ENCODE assay signal across 14 cellular contexts in the genomic region with DNA sequence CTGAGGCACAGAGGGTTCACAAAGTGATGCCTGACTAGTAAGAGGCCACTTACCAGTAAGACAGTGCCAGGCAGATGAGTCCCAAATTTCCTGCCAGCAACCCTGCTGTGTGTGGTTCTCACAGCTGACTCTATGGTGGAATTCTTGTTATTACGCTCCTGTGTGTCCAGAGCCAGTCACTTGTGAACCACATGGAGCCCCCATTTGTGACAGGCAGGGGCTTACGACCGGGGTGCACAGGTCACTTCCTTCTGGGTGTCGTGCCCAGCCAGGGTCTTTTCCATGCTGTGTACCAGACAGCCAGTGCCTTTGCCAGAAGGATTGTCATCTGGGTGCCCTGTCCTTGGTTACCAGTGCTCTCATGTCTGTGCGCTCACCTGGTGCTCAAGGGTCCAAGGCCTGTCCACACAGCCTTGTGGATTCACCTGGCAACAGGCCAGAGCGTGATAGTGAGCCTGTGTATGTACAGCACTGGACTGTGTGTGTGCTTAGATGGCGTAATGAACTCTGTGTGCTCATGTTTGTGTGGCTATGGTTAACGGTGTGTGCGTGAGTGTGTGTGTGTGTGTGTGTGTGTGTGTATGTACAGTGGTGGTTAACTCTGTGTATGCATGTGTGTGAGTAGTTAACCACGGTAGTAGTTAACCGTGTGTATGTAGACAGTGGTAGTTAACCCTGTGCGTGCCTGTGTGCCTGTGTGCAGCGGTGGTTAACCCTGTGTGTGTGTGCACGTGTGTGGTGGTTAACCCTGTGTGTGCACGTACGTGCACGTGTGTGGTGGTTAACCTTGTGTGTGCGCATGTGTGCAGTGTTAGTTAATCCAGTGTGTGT. TPM values are rescaled to one million over a fixed set of nuclear protein-coding genes. Genes with fewer than 3 reads are reported as not detected.
A peak's percentile ranks its signal among the peaks of the same experiment; 100 is the strongest.
DNase-seq lines count a peak whose midpoint lies in the region; ATAC-seq, FAIRE-seq and TF ChIP-seq lines count a peak whose summit lies in the region.
"Had no signal": no experiment of that assay in that cellular context is flagged by ENCODE, and none has a peak within 500 bp of the region (broad histone marks: within the 10 kb centered on the region; RNA-seq: fewer than 3 reads in every experiment).

No MANE protein-coding gene starts in this region.

- no peaks in the 10 kb centered on the region for H3K4me1 ChIP-seq in CD4-positive, CD25-positive, alpha-beta regulatory T cell (ENCODE audit: control insufficient read depth, insufficient read depth, low read length, poor library complexity, severe bottlenecking)
- H3K4me1 ChIP-seq in liver (ENCODE audit: control insufficient read depth in 4 of 4, insufficient read depth in 4 of 4, low read length in 3 of 4): peaks cover 0 to 40% (median 14%) of the 10 kb centered on the region in 4 donors

- TF ChIP-seq CTCF in bronchial epithelial cell (IDR thresholded peaks at IDR 0.05; ENCODE audit: insufficient read depth, low read length, severe bottlenecking): no peak
- no peak for TF ChIP-seq CTCF in liver (IDR thresholded peaks at IDR 0.05; ENCODE audit: low read depth, low read length, missing input control)

- H3K36me3 ChIP-seq in CD4-positive, CD25-positive, alpha-beta regulatory T cell (ENCODE audit: control insufficient read depth, insufficient read depth, low read length): no peaks in the 10 kb centered on the region
- H3K36me3 ChIP-seq in bronchial epithelial cell (ENCODE audit: control insufficient read depth, insufficient read depth, low read length) (no peaks in the 10 kb centered on the region), liver (ENCODE audit: control insufficient read depth in 4 of 4, insufficient read depth in 3 of 4, low read depth in 1 of 4, low read length in 3 of 4) (peaks cover 0 to 3% (median 0%) of the 10 kb centered on the region in 4 donors)

- 37% methylated on average over 18 of the region's 18 CpGs for WGBS in liver

- H3K4me1 Mint-ChIP-seq in CD4-positive, CD25-positive, alpha-beta regulatory T cell: peaks cover 0 to 12% (median 3%) of the 10 kb centered on the region in 4 donors

- H3K4me3 Mint-ChIP-seq in CD4-positive, CD25-positive, alpha-beta regulatory T cell: no peak overlapping the region
- H3K4me3 Mint-ChIP-seq: mesothelial cell of epicardium had no signal

- no peak overlapping the region for H3K4me3 ChIP-seq in CD4-positive, CD25-positive, alpha-beta regulatory T cell (ENCODE audit: low read depth, low read length)
- no peak overlapping the region for H3K4me3 ChIP-seq in bronchial epithelial cell (ENCODE audit: low read depth, low read length)
- peak overlapping the region; percentile 38 to 57 (median 56) for H3K4me3 ChIP-seq in liver (ENCODE audit: low read depth in 1 of 3, low read length in 3 of 3)
- H3K4me3 ChIP-seq: spleen had no signal

- H3K27ac ChIP-seq in CD4-positive, CD25-positive, alpha-beta regulatory T cell (ENCODE audit: insufficient read depth, low read length, poor library complexity, severe bottlenecking): no peak overlapping the region
- H3K27ac ChIP-seq in liver (ENCODE audit: low read depth in 1 of 2, low read length in 2 of 2): peak overlapping the region; percentile 90 to 93
- H3K27ac ChIP-seq: foreskin keratinocyte, spleen had no signal

- peaks cover 18% of the 10 kb centered on the region for H3K36me3 Mint-ChIP-seq in CD4-positive, CD25-positive, alpha-beta regulatory T cell

- TF ChIP-seq RAD21 in liver (IDR thresholded peaks at IDR 0.05): peak; percentile 18 to 71

- no peaks in the 10 kb centered on the region for H3K27me3 ChIP-seq in CD4-positive, CD25-positive, alpha-beta regulatory T cell (ENCODE audit: control insufficient read depth, insufficient read depth, low read length)
- no peaks in the 10 kb centered on the region for H3K27me3 ChIP-seq in bronchial epithelial cell (ENCODE audit: control insufficient read depth, insufficient read depth, low read length)
- no peaks in the 10 kb centered on the region for H3K27me3 ChIP-seq in liver (ENCODE audit: control insufficient read depth in 4 of 4, insufficient read depth in 4 of 4, low read length in 3 of 4)
- H3K27me3 ChIP-seq: foreskin keratinocyte, spleen had no signal

- FAIRE-seq in bronchial epithelial cell (lab: Jason Lieb, UNC): peak; percentile 99
- FAIRE-seq: H54 had no signal

- ATAC-seq in CD4-positive, CD25-positive, alpha-beta regulatory T cell (ENCODE audit: low read depth in 2 of 2): no peak
- ATAC-seq in GM21423 (IDR thresholded peaks at IDR 0.05; ENCODE audit: unreplicated experiment): no peak
- ATAC-seq: foreskin keratinocyte had no signal

- H3K9me3 ChIP-seq in CD4-positive, CD25-positive, alpha-beta regulatory T cell (ENCODE audit: control insufficient read depth in 2 of 2, low read length in 2 of 2): no peaks in the 10 kb centered on the region
- H3K9me3 ChIP-seq in liver (ENCODE audit: control insufficient read depth in 4 of 4, low read length in 3 of 4): no peaks in the 10 kb centered on the region
- H3K9me3 ChIP-seq: spleen had no signal

- peak overlapping the region; percentile 36 to 78 for H3K9ac ChIP-seq in liver (ENCODE audit: low read depth in 1 of 2, low read length in 2 of 2)

- no peaks in the 10 kb centered on the region for H3K27me3 Mint-ChIP-seq in CD4-positive, CD25-positive, alpha-beta regulatory T cell

- H3K9me3 Mint-ChIP-seq in CD4-positive, CD25-positive, alpha-beta regulatory T cell: peaks cover 0 to 4% (median 0%) of the 10 kb centered on the region in 7 donors

- H3K27ac Mint-ChIP-seq in CD4-positive, CD25-positive, alpha-beta regulatory T cell: peak overlapping the region in 2 of 3 donors; percentile 64 to 76
- H3K27ac Mint-ChIP-seq: mesothelial cell of epicardium had no signal

- DNase-seq in CD4-positive, CD25-positive, alpha-beta regulatory T cell: no peak
- peak; percentile 71 for DNase-seq in HuH-7 (ENCODE audit: low spot score)
- no peak for DNase-seq in bronchial epithelial cell (ENCODE audit: low read depth)
- DNase-seq in NCI-H1105 (lab: John Stamatoyannopoulos, UW): no peak
- DNase-seq in SKM-1 (lab: John Stamatoyannopoulos, UW; ENCODE audit: unreplicated experiment): no peak
- DNase-seq in NCI-H226: no peak
- DNase-seq: COR-L47, foreskin keratinocyte, NCI-H446 treated with DMSO at 0.1 percent for 48 hours, spleen had no signal

TF ChIP-seq in liver, 16 proteins besides CTCF, POLR2A, EP300 and RAD21 (continues in another document):
- TF ChIP-seq RXRA (IDR thresholded peaks at IDR 0.05) (peak; percentile 94 to 96), MAX (IDR thresholded peaks at IDR 0.05) (peak; percentile 92), NR2F2 (IDR thresholded peaks at IDR 0.05) (peak; percentile 60), ATF3 (IDR thresholded peaks at IDR 0.05) (no peak), TAF1 (conservative IDR thresholded peaks at IDR 0.05) (no peak), GABPA (IDR thresholded peaks at IDR 0.05 in 1 of 2, conservative IDR thresholded peaks at IDR 0.05 in 1 of 2) (peak in 1 of 2 donors; percentile 47), FOXA1 (IDR thresholded peaks at IDR 0.05) (peak; percentile 96), HNF4G (IDR thresholded peaks at IDR 0.05) (peak; percentile 32), EGR1 (IDR thresholded peaks at IDR 0.05; ENCODE audit: low read depth in 2 of 2) (no peak), SP1 (IDR thresholded peaks at IDR 0.05) (peak; percentile 93), JUND (IDR thresholded peaks at IDR 0.05) (peak; percentile 69 to 95), YY1 (IDR thresholded peaks at IDR 0.05) (peak; percentile 74)
- TF ChIP-seq, protein P1, sequence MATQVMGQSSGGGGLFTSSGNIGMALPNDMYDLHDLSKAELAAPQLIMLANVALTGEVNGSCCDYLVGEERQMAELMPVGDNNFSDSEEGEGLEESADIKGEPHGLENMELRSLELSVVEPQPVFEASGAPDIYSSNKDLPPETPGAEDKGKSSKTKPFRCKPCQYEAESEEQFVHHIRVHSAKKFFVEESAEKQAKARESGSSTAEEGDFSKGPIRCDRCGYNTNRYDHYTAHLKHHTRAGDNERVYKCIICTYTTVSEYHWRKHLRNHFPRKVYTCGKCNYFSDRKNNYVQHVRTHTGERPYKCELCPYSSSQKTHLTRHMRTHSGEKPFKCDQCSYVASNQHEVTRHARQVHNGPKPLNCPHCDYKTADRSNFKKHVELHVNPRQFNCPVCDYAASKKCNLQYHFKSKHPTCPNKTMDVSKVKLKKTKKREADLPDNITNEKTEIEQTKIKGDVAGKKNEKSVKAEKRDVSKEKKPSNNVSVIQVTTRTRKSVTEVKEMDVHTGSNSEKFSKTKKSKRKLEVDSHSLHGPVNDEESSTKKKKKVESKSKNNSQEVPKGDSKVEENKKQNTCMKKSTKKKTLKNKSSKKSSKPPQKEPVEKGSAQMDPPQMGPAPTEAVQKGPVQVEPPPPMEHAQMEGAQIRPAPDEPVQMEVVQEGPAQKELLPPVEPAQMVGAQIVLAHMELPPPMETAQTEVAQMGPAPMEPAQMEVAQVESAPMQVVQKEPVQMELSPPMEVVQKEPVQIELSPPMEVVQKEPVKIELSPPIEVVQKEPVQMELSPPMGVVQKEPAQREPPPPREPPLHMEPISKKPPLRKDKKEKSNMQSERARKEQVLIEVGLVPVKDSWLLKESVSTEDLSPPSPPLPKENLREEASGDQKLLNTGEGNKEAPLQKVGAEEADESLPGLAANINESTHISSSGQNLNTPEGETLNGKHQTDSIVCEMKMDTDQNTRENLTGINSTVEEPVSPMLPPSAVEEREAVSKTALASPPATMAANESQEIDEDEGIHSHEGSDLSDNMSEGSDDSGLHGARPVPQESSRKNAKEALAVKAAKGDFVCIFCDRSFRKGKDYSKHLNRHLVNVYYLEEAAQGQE (IDR thresholded peaks at IDR 0.05): peak; percentile 88

RNA-seq across cellular contexts. Expression of gene GRAMD4, which starts 18.6 kb away (rescaled TPM):
- 43.6 TPM for total RNA-seq in CD4-positive, CD25-positive, alpha-beta regulatory T cell
- 1 to 10 TPM; 7.0 to 9.8 (median 7.3) TPM for polyA plus RNA-seq in CD4-positive, CD25-positive, alpha-beta regulatory T cell
- total RNA-seq in bronchial epithelial cell (16.8 and 27.3 TPM in 2 replicates), liver (10 to 100 TPM; 15.9 to 27.3 TPM)
- 10 to 100 TPM in 1 of 2 donors, 1 to 10 TPM in 1; 2.7 to 53.5 TPM for polyA plus RNA-seq in liver

Comparison
In these comparisons a context has a peak if more than half of its experiments do, and no peak if none do; other contexts are left out.
1. H3K4me3 ChIP-seq: peak in liver (3 of 3); none in CD4-positive, CD25-positive, alpha-beta regulatory T cell (single experiment) and bronchial epithelial cell (single experiment).